In genomic region chr3:121809249-121809648, GRCh38 we compare ENCODE assay signal across 14 cellular contexts. TPM values are rescaled to one million over a fixed set of nuclear protein-coding genes. Genes with fewer than 3 reads are reported as not detected.
DNase-seq lines count a peak whose midpoint lies in the region; ATAC-seq and TF ChIP-seq lines count a peak whose summit lies in the region.
"Had no signal": no experiment of that assay in that cellular context is flagged by ENCODE, and none has a peak within 500 bp of the region (broad histone marks: within the 10 kb centered on the region; RNA-seq: fewer than 3 reads in every experiment).

No MANE protein-coding gene starts in this region.

- DNase-seq in activated B cell treated with CpG ODN at 0.5 μM for 24 hours (no peak), BE2C (no peak), immature natural killer cell (no peak), osteoblast (ENCODE audit: insufficient read length, low spot score, missing footprints) (no peak)
- DNase-seq in CD4-positive, alpha-beta T cell: no peak
- DNase-seq: activated naive CD4-positive, alpha-beta T cell treated with anti-CD3 and anti-CD28 coated beads, Interleukin-2, amount 10 ng/mL, durations not matched to agents 7 days and 5 days; DMS153; glutamatergic neuron; mesendoderm; NCI-H1092; WERI-Rb-1 had no signal

- peaks cover 19% of the 10 kb centered on the region for H3K36me3 ChIP-seq in BE2C
- peaks cover 18% of the 10 kb centered on the region for H3K36me3 ChIP-seq in osteoblast (ENCODE audit: insufficient read depth, low read length)

- H3K27me3 Mint-ChIP-seq in activated B cell treated with CpG ODN at 0.5 μM for 24 hours: no peaks in the 10 kb centered on the region
- H3K27me3 Mint-ChIP-seq in CD4-positive, alpha-beta T cell: no peaks in the 10 kb centered on the region
- H3K27me3 Mint-ChIP-seq in immature natural killer cell (ENCODE audit: low read depth in 3 of 3): no peaks in the 10 kb centered on the region
- H3K27me3 Mint-ChIP-seq: activated naive CD4-positive, alpha-beta T cell treated with anti-CD3 and anti-CD28 coated beads, Interleukin-2, amount 10 ng/mL, durations not matched to agents 7 days and 5 days had no signal

- H3K4me1 Mint-ChIP-seq in activated B cell treated with CpG ODN at 0.5 μM for 24 hours (peaks cover 81% of the 10 kb centered on the region), immature natural killer cell (peaks cover 11 to 20% of the 10 kb centered on the region in 2 donors)
- H3K4me1 Mint-ChIP-seq in CD4-positive, alpha-beta T cell (ENCODE audit: low read depth): peaks cover 22% of the 10 kb centered on the region

- no peak for TF ChIP-seq CTCF in activated B cell treated with CpG ODN at 0.5 μM for 24 hours (IDR thresholded peaks at IDR 0.05)
- no peak for TF ChIP-seq CTCF in CD4-positive, alpha-beta T cell (IDR thresholded peaks at IDR 0.05)
- no peak for TF ChIP-seq CTCF in BE2C (IDR thresholded peaks at IDR 0.05; ENCODE audit: low read depth, low read length)
- no peak for TF ChIP-seq CTCF in osteoblast (IDR thresholded peaks at IDR 0.05; ENCODE audit: extremely low read depth, low read depth, low read length)

- H3K4me3 Mint-ChIP-seq in activated B cell treated with CpG ODN at 0.5 μM for 24 hours (peak overlapping the region; percentile 72), immature natural killer cell (no peak overlapping the region)
- H3K4me3 Mint-ChIP-seq in CD4-positive, alpha-beta T cell: no peak overlapping the region
- H3K4me3 Mint-ChIP-seq: activated naive CD4-positive, alpha-beta T cell treated with anti-CD3 and anti-CD28 coated beads, Interleukin-2, amount 10 ng/mL, durations not matched to agents 7 days and 5 days had no signal

- H4K20me1 ChIP-seq in osteoblast (ENCODE audit: insufficient read depth, low read length): no peaks in the 10 kb centered on the region

- H3K9me3 Mint-ChIP-seq in activated B cell treated with CpG ODN at 0.5 μM for 24 hours (no peaks in the 10 kb centered on the region), immature natural killer cell (peaks cover 0 to 2% (median 0%) of the 10 kb centered on the region in 6 donors)
- H3K9me3 Mint-ChIP-seq in CD4-positive, alpha-beta T cell: no peaks in the 10 kb centered on the region
- H3K9me3 Mint-ChIP-seq: activated naive CD4-positive, alpha-beta T cell treated with anti-CD3 and anti-CD28 coated beads, Interleukin-2, amount 10 ng/mL, durations not matched to agents 7 days and 5 days had no signal

- no peak overlapping the region for H3K4me2 ChIP-seq in osteoblast (ENCODE audit: insufficient read depth, low read length)

- ATAC-seq in GM18868 (IDR thresholded peaks at IDR 0.05; ENCODE audit: unreplicated experiment) (peak; percentile 99), GM21515 (IDR thresholded peaks at IDR 0.05; ENCODE audit: unreplicated experiment) (peak; percentile 97), HG03064 (IDR thresholded peaks at IDR 0.05; ENCODE audit: low read depth, unreplicated experiment) (peak; percentile 94), activated B cell treated with CpG ODN at 0.5 μM for 24 hours (ENCODE audit: low read depth) (peak; percentile 89)
- ATAC-seq in CD4-positive, alpha-beta T cell (ENCODE audit: poor library complexity): no peak

- H3K4me1 ChIP-seq in BE2C (no peaks in the 10 kb centered on the region), osteoblast (ENCODE audit: insufficient read depth, low read length) (no peaks in the 10 kb centered on the region)

- no peaks in the 10 kb centered on the region for H3K27me3 ChIP-seq in CD4-positive, alpha-beta T cell (ENCODE audit: control insufficient read depth, insufficient read depth, low read length)
- H3K27me3 ChIP-seq in BE2C: no peaks in the 10 kb centered on the region
- H3K27me3 ChIP-seq in osteoblast (ENCODE audit: insufficient read depth, low read length): no peaks in the 10 kb centered on the region

- peaks cover 72% of the 10 kb centered on the region for H3K36me3 Mint-ChIP-seq in activated B cell treated with CpG ODN at 0.5 μM for 24 hours (ENCODE audit: low read depth)
- H3K36me3 Mint-ChIP-seq in CD4-positive, alpha-beta T cell (ENCODE audit: low read depth): peaks cover 89% of the 10 kb centered on the region
- peaks cover 6 to 35% (median 31%) of the 10 kb centered on the region in 3 donors for H3K36me3 Mint-ChIP-seq in immature natural killer cell

- POLR2A ChIA-PET in activated B cell treated with CpG ODN at 0.5 μM for 24 hours (lab: Charles Lee): interaction anchor here (1.1 to 3.3 kb wide), 8 partner anchors 9 to 148 kb away, joined by 3 to 25 read pairs (median 4); partner anchors contain the start of genes EAF2, GOLGB1, HCLS1 and IQCB1
- POLR2A ChIA-PET in CD4-positive, alpha-beta T cell (lab: Charles Lee): no interaction called here

- no peak overlapping the region for H3K4me3 ChIP-seq in BE2C (ENCODE audit: low read depth, low read length)
- no peak overlapping the region for H3K4me3 ChIP-seq in osteoblast (ENCODE audit: insufficient read depth, low read length)

- H2AFZ ChIP-seq in osteoblast (ENCODE audit: low read length): no peak overlapping the region

- CTCF ChIA-PET in activated B cell treated with CpG ODN at 0.5 μM for 24 hours (lab: Charles Lee): interaction anchor here (1.0 kb wide), 1 partner anchor 449 kb away, joined by 3 read pairs; no protein-coding TSS in a partner anchor
- CTCF ChIA-PET in CD4-positive, alpha-beta T cell (lab: Charles Lee): no interaction called here

- no peaks in the 10 kb centered on the region for H3K9me3 ChIP-seq in CD4-positive, alpha-beta T cell (ENCODE audit: control insufficient read depth, low read length)
- no peaks in the 10 kb centered on the region for H3K9me3 ChIP-seq in BE2C
- H3K9me3 ChIP-seq in osteoblast (ENCODE audit: low read depth, low read length): no peaks in the 10 kb centered on the region

- H3K79me2 ChIP-seq in osteoblast (ENCODE audit: insufficient read depth, low read length): peaks cover 3% of the 10 kb centered on the region

- H3K27ac Mint-ChIP-seq in activated B cell treated with CpG ODN at 0.5 μM for 24 hours (peak overlapping the region; percentile 89), immature natural killer cell (no peak overlapping the region)
- no peak overlapping the region for H3K27ac Mint-ChIP-seq in CD4-positive, alpha-beta T cell
- H3K27ac Mint-ChIP-seq: activated naive CD4-positive, alpha-beta T cell treated with anti-CD3 and anti-CD28 coated beads, Interleukin-2, amount 10 ng/mL, durations not matched to agents 7 days and 5 days had no signal

- intact Hi-C loops in activated B cell treated with CpG ODN at 0.5 μM for 24 hours (cut with micrococcal nuclease): loop anchor here (1.0 to 2.0 kb wide), 6 partner anchors 9 to 60 kb away; partner anchors contain the start of genes EAF2, GOLGB1 and IQCB1
- intact Hi-C loops in CD4-positive, alpha-beta T cell (cut with DNase I, micrococcal nuclease): no loop called here

- no peak overlapping the region for H3K27ac ChIP-seq in CD4-positive, alpha-beta T cell (ENCODE audit: low read depth, low read length)
- H3K27ac ChIP-seq in osteoblast (ENCODE audit: low read depth, low read length): no peak overlapping the region
- H3K27ac ChIP-seq: WERI-Rb-1 had no signal

RNA-seq across cellular contexts. Expression of gene IQCB1, which starts 25.6 kb away (rescaled TPM):
- total RNA-seq in activated B cell treated with CpG ODN at 0.5 μM for 24 hours (40.1 and 52.4 TPM in 2 replicates), osteoblast (15.9 and 16.2 TPM in 2 replicates)
- total RNA-seq in CD4-positive, alpha-beta T cell: 10 to 100 TPM; 39.6 to 41.3 TPM
- polyA plus RNA-seq in BE2C (2012; ENCODE audit: insufficient read depth, insufficient read length, low read depth): 5.3 TPM
- 10 to 100 TPM; 10.8 to 17.4 (median 11.5) TPM for polyA plus RNA-seq in immature natural killer cell

RNA-seq across cellular contexts. Expression of gene EAF2, which starts 25.8 kb away (rescaled TPM):
- total RNA-seq in activated B cell treated with CpG ODN at 0.5 μM for 24 hours (43.3 and 47.7 TPM in 2 replicates), osteoblast (1.2 and 1.4 TPM in 2 replicates)
- 1 to 10 TPM; 3.7 to 4.4 TPM for total RNA-seq in CD4-positive, alpha-beta T cell
- not detected for polyA plus RNA-seq in BE2C (2012; ENCODE audit: insufficient read depth, insufficient read length, low read depth)
- 10 to 100 TPM in 2 of 3 donors, 1 to 10 TPM in 1; 9.2 to 18.9 (median 14.3) TPM for polyA plus RNA-seq in immature natural killer cell

RNA-seq across cellular contexts. Expression of gene GOLGB1, which starts 59.7 kb away (rescaled TPM):
- 37.3 and 44.7 TPM in 2 replicates for total RNA-seq in activated B cell treated with CpG ODN at 0.5 μM for 24 hours
- 10 to 100 TPM; 49.8 to 50.2 TPM for total RNA-seq in CD4-positive, alpha-beta T cell
- 24.6 TPM for polyA plus RNA-seq in BE2C (2012; ENCODE audit: insufficient read depth, insufficient read length, low read depth)
- 10 to 100 TPM in 1 of 3 donors, 1 to 10 TPM in 2; 1.6 to 12.0 (median 2.5) TPM for polyA plus RNA-seq in immature natural killer cell
- 62.2 and 70.6 TPM in 2 replicates for total RNA-seq in osteoblast
